Comparison of ENCODE assay signal across 15 cellular contexts in genomic region chr5:163941068-163941467, GRCh38.
"Had no signal": no experiment of that assay in that cellular context is flagged by ENCODE, and none has a peak within 500 bp of the region (broad histone marks: within the 10 kb centered on the region; RNA-seq: fewer than 3 reads in every experiment).

No MANE protein-coding gene starts in this region.

- DNase-seq: activated CD4-positive, alpha-beta memory T cell treated with anti-CD3 and anti-CD28 coated beads, Interleukin-2, amount 10 ng/mL, durations not matched to agents 7 days and 5 days; activated CD4-positive, alpha-beta T cell treated with anti-CD3 and anti-CD28 coated beads for 36 hours; activated effector memory CD4-positive, alpha-beta T cell treated with Interleukin-2 at 50 U/mL for 16 hours; activated naive CD4-positive, alpha-beta T cell treated with anti-CD3 and anti-CD28 coated beads, Interleukin-2, amount 50 U/mL, for 16 hours; activated T-cell treated with anti-CD3 and anti-CD28 coated beads, Interleukin-2, amount 50 U/mL, for 24 hours; effector memory CD8-positive, alpha-beta T cell; foreskin keratinocyte; glutamatergic neuron; left ventricle myocardium superior; mesenchymal stem cell; naive thymus-derived CD8-positive, alpha-beta T cell; posterior cingulate gyrus; stimulated activated CD4-positive, alpha-beta T cell treated with anti-CD3 and anti-CD28 coated beads, Interleukin-2, amount 100 ng/mL, for 48 hours; stimulated activated naive CD4-positive, alpha-beta T cell; uterus had no signal

- ATAC-seq: activated CD4-positive, alpha-beta T cell treated with anti-CD3 and anti-CD28 coated beads for 36 hours; effector memory CD8-positive, alpha-beta T cell; foreskin keratinocyte; left ventricle myocardium superior; naive thymus-derived CD8-positive, alpha-beta T cell had no signal
